ENCODE assay signal across 9 cellular contexts in genomic region chr11:3614742-3615171, GRCh38. TPM values are rescaled to one million over a fixed set of nuclear protein-coding genes. Genes with fewer than 3 reads are reported as not detected.
DNase-seq lines count a peak whose midpoint lies in the region; ATAC-seq and TF ChIP-seq lines count a peak whose summit lies in the region.
"Had no signal": no experiment of that assay in that cellular context is flagged by ENCODE, and none has a peak within 500 bp of the region (broad histone marks: within the 10 kb centered on the region; RNA-seq: fewer than 3 reads in every experiment).

No MANE protein-coding gene starts in this region.

- peak overlapping the region in 2 of 4 donors; percentile 66 to 70 for H3K27ac ChIP-seq in upper lobe of left lung
- H3K27ac ChIP-seq: body of pancreas had no signal

- H3K27me3 ChIP-seq in upper lobe of left lung: no peaks in the 10 kb centered on the region
- H3K27me3 ChIP-seq: body of pancreas had no signal

- in situ Hi-C loops in GM13977 (cut with MboI; ENCODE audit: low pct_unique_long_range_greater_than_20kb, low sequenced_read_pairs, unreplicated experiment): no loop called here

- WGBS in upper lobe of left lung, 2 donors: 41 to 57% methylated on average over 5 of the region's 5 CpGs

- H3K4me1 Mint-ChIP-seq in activated CD8-positive, alpha-beta T cell treated with anti-CD3 and anti-CD28 coated beads for 36 hours (ENCODE audit: low read depth): peaks cover 10% of the 10 kb centered on the region

- TF ChIP-seq POLR2A in upper lobe of left lung (IDR thresholded peaks at IDR 0.05): no peak

- intact Hi-C loops in activated CD8-positive, alpha-beta T cell treated with anti-CD3 and anti-CD28 coated beads for 36 hours (cut with micrococcal nuclease): no loop called here

- H3K36me3 ChIP-seq in upper lobe of left lung: no peaks in the 10 kb centered on the region

- peaks cover 5 to 15% (median 11%) of the 10 kb centered on the region in 4 donors for H3K4me1 ChIP-seq in upper lobe of left lung
- H3K4me1 ChIP-seq: body of pancreas had no signal

- H3K27me3 Mint-ChIP-seq in activated CD8-positive, alpha-beta T cell treated with anti-CD3 and anti-CD28 coated beads for 36 hours: no peaks in the 10 kb centered on the region

- POLR2A ChIA-PET in activated CD8-positive, alpha-beta T cell treated with anti-CD3 and anti-CD28 coated beads for 36 hours (lab: Charles Lee): interaction anchor here (1.3 kb wide), 1 partner anchor 11 kb away, joined by 3 read pairs; no protein-coding TSS in a partner anchor

- H3K36me3 Mint-ChIP-seq in activated CD8-positive, alpha-beta T cell treated with anti-CD3 and anti-CD28 coated beads for 36 hours (ENCODE audit: low read depth): no peaks in the 10 kb centered on the region

- H3K9me3 ChIP-seq in upper lobe of left lung: no peaks in the 10 kb centered on the region
- H3K9me3 ChIP-seq: body of pancreas had no signal

- ATAC-seq in HG03196 (IDR thresholded peaks at IDR 0.05; ENCODE audit: unreplicated experiment): peak; percentile 52
- peak; percentile 96 for ATAC-seq in activated CD8-positive, alpha-beta T cell treated with anti-CD3 and anti-CD28 coated beads for 36 hours
- ATAC-seq in left lobe of liver: peak; percentile 33
- ATAC-seq in upper lobe of left lung (ENCODE audit: low FRiP score in 2 of 2): peak; percentile 41 to 80
- ATAC-seq: body of pancreas had no signal

- H3K9me3 Mint-ChIP-seq in activated CD8-positive, alpha-beta T cell treated with anti-CD3 and anti-CD28 coated beads for 36 hours: no peaks in the 10 kb centered on the region

- TF ChIP-seq EP300 in upper lobe of left lung (IDR thresholded peaks at IDR 0.05): no peak

- CTCF ChIA-PET in activated CD8-positive, alpha-beta T cell treated with anti-CD3 and anti-CD28 coated beads for 36 hours (lab: Charles Lee): interaction anchor here (0.9 kb wide), 1 partner anchor 34 kb away, joined by 4 read pairs; no protein-coding TSS in a partner anchor

- no peak overlapping the region for H3K4me3 Mint-ChIP-seq in activated CD8-positive, alpha-beta T cell treated with anti-CD3 and anti-CD28 coated beads for 36 hours

- no peak overlapping the region for H3K27ac Mint-ChIP-seq in activated CD8-positive, alpha-beta T cell treated with anti-CD3 and anti-CD28 coated beads for 36 hours

- peak overlapping the region in 1 of 4 donors; percentile 15 for H3K4me3 ChIP-seq in upper lobe of left lung
- H3K4me3 ChIP-seq: body of pancreas had no signal

- TF ChIP-seq CTCF in GM13977 (IDR thresholded peaks at IDR 0.05; ENCODE audit: extremely low read depth, insufficient read depth, missing control alignments) (no peak), upper lobe of left lung (IDR thresholded peaks at IDR 0.05) (no peak)
- no peak for TF ChIP-seq CTCF in activated CD8-positive, alpha-beta T cell treated with anti-CD3 and anti-CD28 coated beads for 36 hours (IDR thresholded peaks at IDR 0.05)

- DNase-seq in GM13977 (ENCODE audit: low spot score) (peak; percentile 68), left lobe of liver (ENCODE audit: low spot score) (no peak), upper lobe of left lung (peak in 1 of 2 donors; percentile 89), inferior parietal cortex (ENCODE audit: extremely low spot score) (no peak), HuH-7 (ENCODE audit: low spot score) (no peak)
- peak; percentile 83 for DNase-seq in activated CD8-positive, alpha-beta T cell treated with anti-CD3 and anti-CD28 coated beads for 36 hours
- no peak for DNase-seq in effector CD8-positive, alpha-beta T cell (lab: John Stamatoyannopoulos, UW)

RNA-seq across cellular contexts. Expression of gene ART5, which starts 27.0 kb away (rescaled TPM):
- total RNA-seq in activated CD8-positive, alpha-beta T cell treated with anti-CD3 and anti-CD28 coated beads for 36 hours: not detected
- total RNA-seq in left lobe of liver (not detected), upper lobe of left lung (1 to 10 TPM in 2 of 6 donors, under 1 TPM in 2, not detected in 2; 0.49 to 3.6 (median 1.3) TPM)
- total RNA-seq: body of pancreas had no signal

RNA-seq across cellular contexts. Expression of gene ART1, which starts 30.2 kb away (rescaled TPM):
- total RNA-seq in activated CD8-positive, alpha-beta T cell treated with anti-CD3 and anti-CD28 coated beads for 36 hours: not detected
- total RNA-seq in left lobe of liver (not detected), upper lobe of left lung (1 to 10 TPM in 2 of 6 donors, under 1 TPM in 2, not detected in 2; 0.61 to 1.9 (median 1.2) TPM)
- total RNA-seq: body of pancreas had no signal

RNA-seq across cellular contexts. Expression of gene CHRNA10, which starts 56.4 kb away (rescaled TPM):
- 1 to 10 TPM in 1 of 2 experiments, under 1 TPM in 1; 0.58 to 1.0 TPM for total RNA-seq in activated CD8-positive, alpha-beta T cell treated with anti-CD3 and anti-CD28 coated beads for 36 hours
- total RNA-seq in left lobe of liver: 0.78 TPM
- total RNA-seq in upper lobe of left lung: 1 to 10 TPM in 4 of 6 donors, under 1 TPM in 1, not detected in 1; 0.89 to 6.3 (median 2.3) TPM

Comparison
In these comparisons a context has a peak if more than half of its experiments do, and no peak if none do; other contexts are left out.
1. DNase-seq: peak in GM13977 (single experiment) and activated CD8-positive, alpha-beta T cell treated with anti-CD3 and anti-CD28 coated beads for 36 hours (single experiment); none in left lobe of liver (single experiment), inferior parietal cortex (single experiment), effector CD8-positive, alpha-beta T cell (single experiment) and HuH-7 (single experiment).
2. ATAC-seq: peak in every context shown above with its lines; median percentile 96 in activated CD8-positive, alpha-beta T cell treated with anti-CD3 and anti-CD28 coated beads for 36 hours; 60 in upper lobe of left lung; 52 in HG03196; 33 in left lobe of liver.